In the genomic region with DNA sequence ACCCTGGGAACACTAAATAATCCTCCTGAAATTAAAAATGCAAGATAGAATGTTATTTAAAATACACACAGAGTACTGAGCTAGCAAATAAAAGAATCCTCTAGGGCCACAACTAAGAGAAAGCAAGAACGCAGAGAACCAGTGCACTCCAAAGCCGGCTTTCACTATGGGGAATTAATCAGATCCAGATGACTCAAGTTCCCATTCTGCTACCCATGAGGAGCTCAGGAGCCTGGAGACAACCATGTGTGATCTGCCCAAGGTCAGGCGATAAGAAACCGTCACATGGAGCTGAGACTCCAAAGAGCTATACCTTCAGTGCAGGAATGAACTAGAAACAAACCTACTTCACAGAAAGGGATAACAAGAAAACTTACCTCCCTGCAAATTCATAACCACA, we compare ENCODE assay signal across 19 cellular contexts. TPM values are rescaled to one million over a fixed set of nuclear protein-coding genes. Genes with fewer than 3 reads are reported as not detected.
A peak's percentile ranks its signal among the peaks of the same experiment; 100 is the strongest.
DNase-seq lines count a peak whose midpoint lies in the region; ATAC-seq and TF ChIP-seq lines count a peak whose summit lies in the region.
"Had no signal": no experiment of that assay in that cellular context is flagged by ENCODE, and none has a peak within 500 bp of the region (broad histone marks: within the 10 kb centered on the region; RNA-seq: fewer than 3 reads in every experiment).

No MANE protein-coding gene starts in this region.

- peak; percentile 72 for DNase-seq in AG10803 (ENCODE audit: low read depth)
- peak; percentile 75 for DNase-seq in SK-N-MC (ENCODE audit: low read depth, low spot score)
- DNase-seq in iris pigment epithelial cell (ENCODE audit: low read depth) = peak; percentile 63
- DNase-seq in CD4-positive, alpha-beta T cell = no peak
- no peak for DNase-seq in HCEC 1CT
- DNase-seq in DMS79 (lab: John Stamatoyannopoulos, UW) = no peak
- no peak for DNase-seq in right atrium auricular region (ENCODE audit: low spot score)
- DNase-seq: activated CD4-positive, alpha-beta T cell treated with anti-CD3 and anti-CD28 coated beads for 1 hour; AML-193; COR-L47; dermis blood vessel endothelial cell; heart right ventricle; lower lobe of right lung; NCI-H1694 treated with DMSO at 0.1 percent for 48 hours; NCI-H226; T-helper 9 cell had no signal

- no peaks in the 10 kb centered on the region for H3K4me1 ChIP-seq in right atrium auricular region
- H3K4me1 ChIP-seq: lower lobe of right lung had no signal

- H3K9ac ChIP-seq in SK-N-MC (ENCODE audit: insufficient read length) = peak overlapping the region; percentile 27

- TF ChIP-seq CTCF in AG10803 (conservative IDR thresholded peaks at IDR 0.05; ENCODE audit: low read length) (no peak), right atrium auricular region (IDR thresholded peaks at IDR 0.05) (no peak)
- TF ChIP-seq CTCF in CD4-positive, alpha-beta T cell (IDR thresholded peaks at IDR 0.05) = no peak

- POLR2A ChIA-PET in CD4-positive, alpha-beta T cell (lab: Charles Lee) = interaction anchor here (1.3 kb wide), 1 partner anchor 20 kb away, joined by 3 read pairs; no protein-coding TSS in a partner anchor

- peak overlapping the region; percentile 73 for H3K27ac Mint-ChIP-seq in dendritic cell treated with granulocyte-macrophage colony-stimulating factor and Interleukin-4, amounts not matched to agents 40 ng/mL and 50 ng/mL, for 4 days
- no peak overlapping the region for H3K27ac Mint-ChIP-seq in CD4-positive, alpha-beta T cell

- no peaks in the 10 kb centered on the region for H3K27me3 ChIP-seq in CD4-positive, alpha-beta T cell (ENCODE audit: control insufficient read depth, insufficient read depth, low read length)
- no peaks in the 10 kb centered on the region for H3K27me3 ChIP-seq in right atrium auricular region
- H3K27me3 ChIP-seq: heart right ventricle, tibial nerve had no signal

- no peaks in the 10 kb centered on the region for H3K27me3 Mint-ChIP-seq in dendritic cell treated with granulocyte-macrophage colony-stimulating factor and Interleukin-4, amounts not matched to agents 40 ng/mL and 50 ng/mL, for 4 days
- no peaks in the 10 kb centered on the region for H3K27me3 Mint-ChIP-seq in CD4-positive, alpha-beta T cell

- ATAC-seq in CD4-positive, alpha-beta T cell (ENCODE audit: poor library complexity) = no peak

- H3K27ac ChIP-seq in SK-N-MC (peak overlapping the region; percentile 97), right atrium auricular region (no peak overlapping the region)
- H3K27ac ChIP-seq in CD4-positive, alpha-beta T cell (ENCODE audit: low read depth, low read length) = no peak overlapping the region
- H3K27ac ChIP-seq: heart right ventricle, lower lobe of right lung, tibial nerve had no signal

- H3K4me3 ChIP-seq in AG10803 (ENCODE audit: low read length) (no peak overlapping the region), SK-N-MC (peak overlapping the region; percentile 71), right atrium auricular region (no peak overlapping the region)
- H3K4me3 ChIP-seq: heart right ventricle, lower lobe of right lung, tibial nerve had no signal

- H3K4me1 Mint-ChIP-seq in dendritic cell treated with granulocyte-macrophage colony-stimulating factor and Interleukin-4, amounts not matched to agents 40 ng/mL and 50 ng/mL, for 4 days (ENCODE audit: low read depth) = peaks cover 15% of the 10 kb centered on the region
- H3K4me1 Mint-ChIP-seq in CD4-positive, alpha-beta T cell (ENCODE audit: low read depth) = peaks cover 4% of the 10 kb centered on the region

- peaks cover 16% of the 10 kb centered on the region; the same call in 1 of the 2 replicates for H3K36me3 ChIP-seq in SK-N-MC (ENCODE audit: insufficient read depth, low read length)
- H3K36me3 ChIP-seq in right atrium auricular region = peaks cover 59% of the 10 kb centered on the region

- CTCF ChIA-PET in CD4-positive, alpha-beta T cell (lab: Charles Lee) = no interaction called here

- no peaks in the 10 kb centered on the region for H3K9me3 ChIP-seq in SK-N-MC (ENCODE audit: low read depth, low read length)
- H3K9me3 ChIP-seq in CD4-positive, alpha-beta T cell (ENCODE audit: control insufficient read depth, low read length) = no peaks in the 10 kb centered on the region
- no peaks in the 10 kb centered on the region for H3K9me3 ChIP-seq in right atrium auricular region
- H3K9me3 ChIP-seq: heart right ventricle, lower lobe of right lung, tibial nerve had no signal

- H3K36me3 Mint-ChIP-seq in dendritic cell treated with granulocyte-macrophage colony-stimulating factor and Interleukin-4, amounts not matched to agents 40 ng/mL and 50 ng/mL, for 4 days (ENCODE audit: low read depth) = peaks cover 100% of the 10 kb centered on the region
- H3K36me3 Mint-ChIP-seq in CD4-positive, alpha-beta T cell (ENCODE audit: low read depth) = peaks cover 98% of the 10 kb centered on the region

- intact Hi-C loops in dendritic cell treated with granulocyte-macrophage colony-stimulating factor and Interleukin-4, amounts not matched to agents 40 ng/mL and 50 ng/mL, for 4 days (cut with micrococcal nuclease) = no loop called here
- intact Hi-C loops in CD4-positive, alpha-beta T cell (cut with DNase I, micrococcal nuclease) = no loop called here

- no peak overlapping the region for H3K4me3 Mint-ChIP-seq in dendritic cell treated with granulocyte-macrophage colony-stimulating factor and Interleukin-4, amounts not matched to agents 40 ng/mL and 50 ng/mL, for 4 days
- H3K4me3 Mint-ChIP-seq in CD4-positive, alpha-beta T cell = no peak overlapping the region

- H3K9me3 Mint-ChIP-seq in dendritic cell treated with granulocyte-macrophage colony-stimulating factor and Interleukin-4, amounts not matched to agents 40 ng/mL and 50 ng/mL, for 4 days = no peaks in the 10 kb centered on the region
- H3K9me3 Mint-ChIP-seq in CD4-positive, alpha-beta T cell = no peaks in the 10 kb centered on the region

RNA-seq across cellular contexts. Expression of gene CYREN, which starts 19.5 kb away (rescaled TPM):
- 10 to 100 TPM; 14.0 to 15.8 TPM for total RNA-seq in CD4-positive, alpha-beta T cell
- 10 to 100 TPM; 25.5 to 31.4 TPM for total RNA-seq in right atrium auricular region

RNA-seq across cellular contexts. Expression of gene WDR91, which starts 21.4 kb away (rescaled TPM):
- total RNA-seq in CD4-positive, alpha-beta T cell = 10 to 100 TPM; 39.9 to 41.7 TPM
- total RNA-seq in right atrium auricular region = 1 to 10 TPM; 3.3 to 4.5 TPM

RNA-seq across cellular contexts. Expression of gene TMEM140, which starts 42.1 kb away (rescaled TPM):
- 10 to 100 TPM; 27.7 to 32.2 TPM for total RNA-seq in CD4-positive, alpha-beta T cell
- 10 to 100 TPM; 10.7 to 14.9 TPM for total RNA-seq in right atrium auricular region

RNA-seq across cellular contexts. Expression of gene STRA8, which starts 43.7 kb away (rescaled TPM):
- total RNA-seq in CD4-positive, alpha-beta T cell = not detected
- total RNA-seq in right atrium auricular region = not detected
- total RNA-seq: dermis blood vessel endothelial cell, heart right ventricle, lower lobe of right lung, myocyte, tibial nerve had no signal

Comparison
In these comparisons a context has a peak if more than half of its experiments do, and no peak if none do; other contexts are left out.
1. DNase-seq: peak in AG10803 (single experiment), SK-N-MC (single experiment) and iris pigment epithelial cell (single experiment); none in CD4-positive, alpha-beta T cell (0 of 10), HCEC 1CT (single experiment), DMS79 (single experiment) and right atrium auricular region (single experiment).
2. RNA of gene WDR91, which starts 21.4 kb away (total RNA-seq): 39.9 to 41.7 TPM in CD4-positive, alpha-beta T cell; 3.3 to 4.5 TPM in right atrium auricular region; every median in the first group is over 4 times any median in the second.